19 cellular contexts compared by ENCODE assay signal in the genomic region with DNA sequence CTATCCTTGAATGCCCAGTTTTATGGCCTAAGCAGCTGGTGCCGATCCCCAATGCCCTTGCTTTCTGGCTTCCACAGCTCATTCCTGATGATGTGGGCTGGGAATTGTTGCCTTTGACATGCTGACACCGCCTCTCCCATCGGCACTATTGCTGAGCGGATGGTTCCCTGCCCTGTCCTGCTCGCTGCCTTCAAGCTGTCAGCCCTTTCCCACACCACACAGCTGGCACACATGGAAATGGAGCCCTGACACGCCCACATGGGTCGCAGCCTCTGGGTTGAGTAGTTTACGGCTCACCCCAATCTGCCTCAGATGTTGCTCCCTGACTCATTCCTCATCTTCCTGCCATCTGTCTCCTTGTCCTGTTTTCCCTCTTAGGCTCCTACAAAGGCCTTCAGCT.
DNase-seq lines count a peak whose midpoint lies in the region; ATAC-seq and TF ChIP-seq lines count a peak whose summit lies in the region.
"Had no signal": no experiment of that assay in that cellular context is flagged by ENCODE, and none has a peak within 500 bp of the region (broad histone marks: within the 10 kb centered on the region; RNA-seq: fewer than 3 reads in every experiment).

No MANE protein-coding gene starts in this region.

- H3K4me1 Mint-ChIP-seq in type B pancreatic cell (ENCODE audit: unreplicated experiment) = peaks cover 23% of the 10 kb centered on the region

- no peak overlapping the region for H3K4me3 Mint-ChIP-seq in type B pancreatic cell
- H3K4me3 Mint-ChIP-seq: effector memory CD8-positive, alpha-beta T cell; mesothelial cell of epicardium had no signal

- TF ChIP-seq POLR2A in GM18505 (IDR thresholded peaks at IDR 0.05; ENCODE audit: borderline replicate concordance, extremely low read depth, insufficient read depth, insufficient read length) = no peak

- H3K9me3 Mint-ChIP-seq in type B pancreatic cell = no peaks in the 10 kb centered on the region
- H3K9me3 Mint-ChIP-seq: effector memory CD8-positive, alpha-beta T cell; mesothelial cell of epicardium had no signal

- DNase-seq in HT1080 (ENCODE audit: low read depth) (peak; percentile 20), myocyte (ENCODE audit: low read depth) (peak; percentile 8), type B pancreatic cell (ENCODE audit: extremely low spot score, unreplicated experiment) (no peak), 8988T (no peak), NAMALWA (ENCODE audit: low spot score) (no peak)
- DNase-seq: activated effector memory CD4-positive, alpha-beta T cell treated with Interleukin-2 at 50 U/mL for 16 hours; C1 segment of cervical spinal cord; cerebellar nuclear complex; effector memory CD8-positive, alpha-beta T cell; gastrocnemius medialis; Karpas-422; NCI-H1436; NCI-H510A; PC-3; stomach had no signal

- TF ChIP-seq CTCF in type B pancreatic cell (conservative IDR thresholded peaks at IDR 0.05) = no peak

- peaks cover 4% of the 10 kb centered on the region for H3K27me3 Mint-ChIP-seq in type B pancreatic cell

- peak; percentile 36 for ATAC-seq in esophagus mucosa
- no peak for ATAC-seq in GM18505 (IDR thresholded peaks at IDR 0.05; ENCODE audit: unreplicated experiment)
- ATAC-seq: effector memory CD8-positive, alpha-beta T cell; gastrocnemius medialis; PC-3; SK-N-SH treated with all-trans-retinoic acid at 6 μM for 48 hours had no signal

- H3K36me3 Mint-ChIP-seq in type B pancreatic cell = no peaks in the 10 kb centered on the region
- H3K36me3 Mint-ChIP-seq: mesothelial cell of epicardium had no signal

- peak overlapping the region; percentile 24 for H3K27ac Mint-ChIP-seq in type B pancreatic cell
- H3K27ac Mint-ChIP-seq: effector memory CD8-positive, alpha-beta T cell had no signal

Comparison
In these comparisons a context has a peak if more than half of its experiments do, and no peak if none do; other contexts are left out.
1. DNase-seq: peak in HT1080 (single experiment) and myocyte (single experiment); none in type B pancreatic cell (single experiment), 8988T (single experiment) and NAMALWA (single experiment).